9 cellular contexts compared by ENCODE assay signal in genomic region chr10:20863008-20863407, GRCh38. TPM values are rescaled to one million over a fixed set of nuclear protein-coding genes. Genes with fewer than 3 reads are reported as not detected.
"Had no signal": no experiment of that assay in that cellular context is flagged by ENCODE, and none has a peak within 500 bp of the region (broad histone marks: within the 10 kb centered on the region; RNA-seq: fewer than 3 reads in every experiment).

No MANE protein-coding gene starts in this region.

- ATAC-seq: GM23338, HCT116 had no signal

- H3K4me3 ChIP-seq: GM23248, GM23338, HAP-1 had no signal

- DNase-seq: GM23248, GOT3, H7, H9, HCEC 1CT, HFFc6 had no signal

- H3K4me1 ChIP-seq: HAP-1 had no signal

- H3K27ac ChIP-seq: GM23248 had no signal

- H3K9me3 ChIP-seq: HAP-1 had no signal

- H3K36me3 ChIP-seq: HAP-1 had no signal

RNA-seq across cellular contexts. Expression of gene NEBL, which starts 34.1 kb away (rescaled TPM):
- total RNA-seq: GM23248, HFFc6 had no signal
- polyA plus RNA-seq: GM23248 had no signal
